In the genomic region with DNA sequence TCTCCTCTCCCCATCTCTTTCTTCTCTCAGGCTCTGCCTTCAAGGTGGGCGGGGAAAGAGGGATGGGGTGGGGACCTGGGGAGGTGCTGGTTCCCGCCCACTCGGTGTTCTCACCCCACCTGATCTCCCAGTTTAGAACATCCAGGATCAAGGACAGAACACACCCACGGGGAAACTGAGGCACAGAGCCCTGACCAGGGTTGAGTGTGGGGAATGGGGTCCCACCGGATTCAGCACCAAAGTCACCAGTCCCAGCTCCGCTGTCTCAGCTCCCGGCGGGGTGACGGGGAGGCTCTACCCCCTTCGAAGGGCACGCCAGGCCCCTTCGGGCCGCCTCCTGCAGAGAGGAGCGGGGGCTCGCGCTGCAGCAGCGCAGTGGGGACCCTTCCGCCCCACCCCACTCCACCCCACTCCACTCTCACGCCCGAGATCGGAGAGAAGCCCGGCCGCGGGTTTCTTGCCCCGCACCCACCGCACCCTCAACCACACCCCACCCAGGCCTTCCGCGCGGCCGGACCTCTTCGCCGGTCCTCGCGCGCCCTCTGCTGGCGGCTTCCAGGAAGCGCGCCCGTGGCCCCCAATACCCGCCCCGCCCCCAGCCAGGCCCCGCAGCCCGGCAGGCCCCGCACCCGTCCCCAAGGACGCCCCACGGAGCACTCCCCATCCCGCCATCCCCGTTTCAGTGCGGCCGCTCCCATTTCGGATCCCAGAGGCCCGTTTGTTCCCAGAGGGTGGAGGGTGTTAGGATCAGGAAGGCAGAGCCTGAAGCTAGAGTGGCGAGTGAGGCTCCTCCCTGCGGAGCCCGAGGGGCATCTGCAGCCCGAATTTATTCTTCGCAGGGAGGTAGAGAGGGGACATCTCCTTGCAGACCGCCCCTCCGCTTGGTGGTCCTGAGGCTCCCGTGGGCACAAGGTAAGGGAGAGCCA, we compare ENCODE assay signal across 8 cellular contexts. TPM values are rescaled to one million over a fixed set of nuclear protein-coding genes. Genes with fewer than 3 reads are reported as not detected.
A peak's percentile ranks its signal among the peaks of the same experiment; 100 is the strongest.
DNase-seq lines count a peak whose midpoint lies in the region; ATAC-seq and TF ChIP-seq lines count a peak whose summit lies in the region.

No MANE protein-coding gene starts in this region.

- peak; percentile 74 for ATAC-seq in HG02885 (IDR thresholded peaks at IDR 0.05; ENCODE audit: poor library complexity, unreplicated experiment)
- peak; percentile 89 for ATAC-seq in lung (ENCODE audit: insufficient read depth, low FRiP score)

- no peaks in the 10 kb centered on the region for H3K27me3 ChIP-seq in lung (ENCODE audit: control insufficient read depth, insufficient read depth)

- no peaks in the 10 kb centered on the region for H3K36me3 ChIP-seq in lung (ENCODE audit: control insufficient read depth in 2 of 2, insufficient read depth in 2 of 2, low read length in 2 of 2)

- peak; percentile 66 for TF ChIP-seq CTCF in lung (IDR thresholded peaks at IDR 0.05; ENCODE audit: control extremely low read depth, extremely low read depth)

- DNase-seq in NCI-H446 (lab: John Stamatoyannopoulos, UW) (peak; percentile 32 to 68), NCI-H446 treated with DMSO at 0.1 percent for 48 hours (lab: John Stamatoyannopoulos, UW) (no peak), NCI-H2196 (lab: John Stamatoyannopoulos, UW; ENCODE audit: unreplicated experiment) (peak; percentile 48), ecto neural progenitor cell (ENCODE audit: low spot score) (peak; percentile 90), lung (ENCODE audit: low spot score) (peak; percentile 66)
- DNase-seq in activated CD4-positive, alpha-beta T cell treated with anti-CD3 and anti-CD28 coated beads, Interleukin-2, amount 50 U/mL, for 48 hours = peak; percentile 80 to 83
- peak; percentile 36 to 75 (median 64) for DNase-seq in stimulated activated CD4-positive, alpha-beta T cell treated with anti-CD3 and anti-CD28 coated beads, TNF-alpha, amount 100 ng/mL, for 1 hour (ENCODE audit: low read depth in 3 of 3, low spot score in 1 of 3)

- WGBS in lung, 2 donors = 1% methylated on average over 59 to 61 of the region's 61 CpGs

- peak overlapping the region; percentile 17 for H3K4me3 ChIP-seq in lung

- no peak overlapping the region for H3K27ac ChIP-seq in lung (ENCODE audit: low read depth in 1 of 2, low read length in 1 of 2)

- H3K9me3 ChIP-seq in lung (ENCODE audit: control insufficient read depth in 2 of 2, insufficient read depth in 1 of 2, low read length in 1 of 2) = peaks cover 0 to 6% of the 10 kb centered on the region in 2 donors

- H3K4me1 ChIP-seq in lung (ENCODE audit: control insufficient read depth in 2 of 2, insufficient read depth in 2 of 2, low read length in 2 of 2) = peaks cover 0 to 9% of the 10 kb centered on the region in 2 donors

RNA-seq across cellular contexts. Expression of gene POLL, which starts 18.0 kb away (rescaled TPM):
- 10 to 100 TPM; 23.1 to 26.9 TPM for total RNA-seq in lung
- polyA plus RNA-seq in lung = 10 to 100 TPM; 16.6 to 26.9 TPM

RNA-seq across cellular contexts. Expression of gene DPCD, which starts 18.0 kb away (rescaled TPM):
- 10 to 100 TPM; 24.1 to 25.5 TPM for total RNA-seq in lung
- 10 to 100 TPM; 26.4 to 31.8 TPM for polyA plus RNA-seq in lung
